ENCODE assay signal across 20 cellular contexts in genomic region chr3:167736997-167737396, GRCh38. TPM values are rescaled to one million over a fixed set of nuclear protein-coding genes. Genes with fewer than 3 reads are reported as not detected.
DNase-seq lines count a peak whose midpoint lies in the region; ATAC-seq, FAIRE-seq and TF ChIP-seq lines count a peak whose summit lies in the region.
"Had no signal": no experiment of that assay in that cellular context is flagged by ENCODE, and none has a peak within 500 bp of the region (broad histone marks: within the 10 kb centered on the region; RNA-seq: fewer than 3 reads in every experiment).

No MANE protein-coding gene starts in this region.

- H3K4me3 ChIP-seq in CD4-positive, CD25-positive, alpha-beta regulatory T cell (ENCODE audit: low read depth, low read length) = peak overlapping the region; percentile 92
- H3K4me3 ChIP-seq in LNCaP clone FGC (ENCODE audit: low read depth, low read length) (peak overlapping the region; percentile 82; the same call in 1 of the 2 replicates), astrocyte (ENCODE audit: insufficient read depth, low read depth, low read length) (no peak overlapping the region)
- H3K4me3 ChIP-seq: uterus had no signal

- no peak overlapping the region for H3K9ac ChIP-seq in astrocyte (ENCODE audit: low read length)
- H3K9ac ChIP-seq: parathyroid adenoma had no signal

- H3K4me2 ChIP-seq in astrocyte (ENCODE audit: low read length) = no peak overlapping the region

- TF ChIP-seq CTCF in LNCaP clone FGC (IDR thresholded peaks at IDR 0.05; ENCODE audit: control insufficient read depth, extremely low read depth, insufficient read depth) (no peak), astrocyte (IDR thresholded peaks at IDR 0.05; ENCODE audit: insufficient read depth, low read depth, low read length) (no peak), nephron progenitor cell (IDR thresholded peaks at IDR 0.05) (no peak), GM10266 (IDR thresholded peaks at IDR 0.05; ENCODE audit: control insufficient read depth, insufficient read depth, low read depth, missing control alignments) (no peak)

- peaks cover 27% of the 10 kb centered on the region for H3K79me2 ChIP-seq in astrocyte (ENCODE audit: insufficient read depth, low read length)

- H3K36me3 ChIP-seq in CD4-positive, CD25-positive, alpha-beta regulatory T cell (ENCODE audit: control insufficient read depth, insufficient read depth, low read length) = no peaks in the 10 kb centered on the region
- no peaks in the 10 kb centered on the region for H3K36me3 ChIP-seq in astrocyte (ENCODE audit: insufficient read depth, low read length)
- H3K36me3 ChIP-seq: adrenal gland, esophagus muscularis mucosa, uterus had no signal

- no peak overlapping the region for H2AFZ ChIP-seq in astrocyte (ENCODE audit: low read depth, low read length)

- H3K27me3 ChIP-seq in CD4-positive, CD25-positive, alpha-beta regulatory T cell (ENCODE audit: control insufficient read depth, insufficient read depth, low read length) = no peaks in the 10 kb centered on the region
- H3K27me3 ChIP-seq in astrocyte (ENCODE audit: insufficient read depth, low read length) = no peaks in the 10 kb centered on the region
- H3K27me3 ChIP-seq: adrenal gland, esophagus muscularis mucosa, uterus had no signal

- no peaks in the 10 kb centered on the region for H3K27me3 Mint-ChIP-seq in CD4-positive, CD25-positive, alpha-beta regulatory T cell
- H3K27me3 Mint-ChIP-seq in astrocyte (ENCODE audit: low read depth, unreplicated experiment) (no peaks in the 10 kb centered on the region), nephron progenitor cell (ENCODE audit: low read depth, poor library complexity) (peaks cover 12% of the 10 kb centered on the region)

- H3K27ac Mint-ChIP-seq in CD4-positive, CD25-positive, alpha-beta regulatory T cell = peak overlapping the region in 1 of 3 donors; percentile 11
- no peak overlapping the region for H3K27ac Mint-ChIP-seq in astrocyte (ENCODE audit: unreplicated experiment)
- H3K27ac Mint-ChIP-seq in nephron progenitor cell = no peak overlapping the region
- H3K27ac Mint-ChIP-seq: activated T-helper 2 cell treated with anti-CD3 and anti-CD28 coated beads, Interferon-gamma antibody, Interleukin-2, Interleukin-4, amounts not matched to agents 10 μg/mL and 5 μg/mL and 100 μg/mL, durations not matched to agents 14 hours and 24 hours and 36 hours had no signal

- peaks cover 14% of the 10 kb centered on the region for H4K20me1 ChIP-seq in astrocyte (ENCODE audit: insufficient read depth, low read length)

- H3K36me3 Mint-ChIP-seq in CD4-positive, CD25-positive, alpha-beta regulatory T cell = peaks cover 4% of the 10 kb centered on the region
- H3K36me3 Mint-ChIP-seq in astrocyte (ENCODE audit: low read depth, unreplicated experiment) (no peaks in the 10 kb centered on the region), nephron progenitor cell (ENCODE audit: low read depth) (no peaks in the 10 kb centered on the region)

- peak overlapping the region in 3 of 4 donors; percentile 2 to 89 (median 26) for H3K4me3 Mint-ChIP-seq in CD4-positive, CD25-positive, alpha-beta regulatory T cell
- peak overlapping the region; percentile 3 for H3K4me3 Mint-ChIP-seq in astrocyte (ENCODE audit: unreplicated experiment)
- peak overlapping the region; percentile 46 for H3K4me3 Mint-ChIP-seq in nephron progenitor cell

- H3K9me3 ChIP-seq in CD4-positive, CD25-positive, alpha-beta regulatory T cell (ENCODE audit: control insufficient read depth in 2 of 2, low read length in 2 of 2) = no peaks in the 10 kb centered on the region
- H3K9me3 ChIP-seq in astrocyte (ENCODE audit: insufficient read depth, low read depth, low read length) = no peaks in the 10 kb centered on the region
- H3K9me3 ChIP-seq: adrenal gland, esophagus muscularis mucosa, uterus had no signal

- peaks cover 16 to 34% (median 24%) of the 10 kb centered on the region in 4 donors for H3K4me1 Mint-ChIP-seq in CD4-positive, CD25-positive, alpha-beta regulatory T cell
- H3K4me1 Mint-ChIP-seq in astrocyte (ENCODE audit: low read depth, unreplicated experiment) (peaks cover 13% of the 10 kb centered on the region), nephron progenitor cell (no peaks in the 10 kb centered on the region)

- peaks cover 30% of the 10 kb centered on the region for H3K4me1 ChIP-seq in CD4-positive, CD25-positive, alpha-beta regulatory T cell (ENCODE audit: control insufficient read depth, insufficient read depth, low read length, poor library complexity, severe bottlenecking)
- H3K4me1 ChIP-seq in astrocyte (ENCODE audit: insufficient read depth, low read length) = peaks cover 5% of the 10 kb centered on the region
- H3K4me1 ChIP-seq: uterus had no signal

- no peaks in the 10 kb centered on the region for H3K9me3 Mint-ChIP-seq in CD4-positive, CD25-positive, alpha-beta regulatory T cell
- no peaks in the 10 kb centered on the region for H3K9me3 Mint-ChIP-seq in astrocyte (ENCODE audit: unreplicated experiment)
- H3K9me3 Mint-ChIP-seq in nephron progenitor cell = no peaks in the 10 kb centered on the region
- H3K9me3 Mint-ChIP-seq: activated T-helper 2 cell treated with anti-CD3 and anti-CD28 coated beads, Interferon-gamma antibody, Interleukin-2, Interleukin-4, amounts not matched to agents 10 μg/mL and 5 μg/mL and 100 μg/mL, durations not matched to agents 14 hours and 24 hours and 36 hours had no signal

- no peak for FAIRE-seq in astrocyte (lab: Jason Lieb, UNC)

- DNase-seq in CD4-positive, CD25-positive, alpha-beta regulatory T cell = no peak
- DNase-seq in LNCaP clone FGC (ENCODE audit: low read depth) (no peak), astrocyte (ENCODE audit: low read depth) (no peak), nephron progenitor cell (no peak), NCI-H446 treated with DMSO at 0.1 percent for 48 hours (lab: John Stamatoyannopoulos, UW) (no peak), SIG-M5 treated with dmso at 0.1 percent for 504 hours (lab: John Stamatoyannopoulos, UW; ENCODE audit: unreplicated experiment) (no peak), GM10266 (ENCODE audit: extremely low spot score) (no peak)
- DNase-seq: activated CD4-positive, CD25-positive, alpha-beta regulatory T cell treated with anti-CD3 and anti-CD28 coated beads, Interleukin-2, amount 50 U/mL, for 72 hours; adrenal gland; left ventricle myocardium superior; MV-4-11; NCI-H1930; NCI-H446; SHP77 treated with DMSO at 0.1 percent for 48 hours; T-helper 9 cell; uterus had no signal

- ATAC-seq in CD4-positive, CD25-positive, alpha-beta regulatory T cell (ENCODE audit: low read depth in 2 of 2) = no peak
- no peak for ATAC-seq in GM18517 (IDR thresholded peaks at IDR 0.05; ENCODE audit: unreplicated experiment)
- ATAC-seq: left ventricle myocardium superior had no signal

- no peak overlapping the region for H3K27ac ChIP-seq in CD4-positive, CD25-positive, alpha-beta regulatory T cell (ENCODE audit: insufficient read depth, low read length, poor library complexity, severe bottlenecking)
- H3K27ac ChIP-seq in astrocyte (ENCODE audit: low read depth, low read length) = no peak overlapping the region
- H3K27ac ChIP-seq: adrenal gland, parathyroid adenoma had no signal

RNA-seq across cellular contexts. Expression of gene SERPINI1, which starts 1.5 kb away (rescaled TPM):
- 2.4 TPM for total RNA-seq in CD4-positive, CD25-positive, alpha-beta regulatory T cell
- 10 to 100 TPM; 12.8 to 17.8 (median 15.3) TPM for polyA plus RNA-seq in CD4-positive, CD25-positive, alpha-beta regulatory T cell
- 34.4 and 45.0 TPM in 2 replicates for total RNA-seq in astrocyte

RNA-seq across cellular contexts. Expression of gene PDCD10, which starts 2.3 kb away (rescaled TPM):
- total RNA-seq in CD4-positive, CD25-positive, alpha-beta regulatory T cell = 69.9 TPM
- 100 to 1,000 TPM; 112 to 157 (median 132) TPM for polyA plus RNA-seq in CD4-positive, CD25-positive, alpha-beta regulatory T cell
- total RNA-seq in astrocyte = 66.9 and 68.9 TPM in 2 replicates

Comparison
In these comparisons a context has a peak if more than half of its experiments do, and no peak if none do; other contexts are left out.
1. RNA of gene SERPINI1, which starts 1.5 kb away (total RNA-seq): 34.4 to 45.0 TPM in astrocyte; 2.4 TPM in CD4-positive, CD25-positive, alpha-beta regulatory T cell (single experiment); every median in the first group is over 10 times any median in the second.
2. Peak in every context shown above with its lines, with median percentiles within 50 percentile points of each other: H3K4me3 Mint-ChIP-seq.